In genomic region chr5:60945760-60946253, GRCh38 we compare ENCODE assay signal across 1 cellular context.
TF ChIP-seq lines count a peak whose summit lies in the region.

No MANE protein-coding gene starts in this region.

TF ChIP-seq in SK-N-SH, 30 proteins besides CTCF, POLR2A, EP300 and RAD21 (continued from another document):
- TF ChIP-seq GATA2 (CRISPR knock-in tag; IDR thresholded peaks at IDR 0.05): no peak
TF ChIP-seq in SK-N-SH: peak in this region for 0.
